8 cellular contexts compared by ENCODE assay signal in the genomic region with DNA sequence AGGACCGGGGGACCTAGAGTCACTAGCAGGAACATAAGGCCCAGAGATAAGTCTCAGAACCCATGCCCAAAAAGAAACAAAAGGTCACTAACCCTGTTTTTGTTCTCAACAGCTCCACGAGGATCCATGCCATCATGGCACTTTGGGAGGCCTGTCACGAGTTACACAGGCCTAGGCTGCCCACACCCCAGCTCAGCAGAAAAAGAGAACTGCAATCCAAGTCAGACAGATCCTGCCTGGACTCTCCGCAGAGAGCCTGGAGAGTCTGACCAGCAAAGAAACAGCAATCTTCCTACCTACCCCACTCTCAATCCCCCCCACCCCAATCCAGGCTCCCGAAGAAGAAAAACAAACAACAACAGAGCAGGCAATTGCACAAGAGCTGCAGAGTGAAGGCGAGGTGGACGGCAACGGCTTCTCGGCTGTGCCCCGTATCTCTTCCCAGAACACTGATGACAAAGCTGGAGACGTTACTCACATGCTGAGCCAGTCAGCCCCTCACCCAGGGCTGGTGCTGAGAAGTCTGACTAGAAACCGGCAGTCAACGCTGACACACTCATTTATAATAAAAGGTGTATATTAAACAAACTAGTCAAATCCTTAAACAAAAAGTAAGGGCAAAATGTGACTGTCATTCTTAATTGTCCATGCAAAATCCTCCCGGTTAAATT.
DNase-seq lines count a peak whose midpoint lies in the region; ATAC-seq and TF ChIP-seq lines count a peak whose summit lies in the region.

No MANE protein-coding gene starts in this region.

- H3K9me2 ChIP-seq in PC-9 (ENCODE audit: insufficient read depth): no peaks in the 10 kb centered on the region

- no peak overlapping the region for H2AFZ ChIP-seq in PC-9

- no peak overlapping the region for H3K4me2 ChIP-seq in PC-9

- peaks cover 23% of the 10 kb centered on the region for H3K36me3 Mint-ChIP-seq in brain

- H3K4me1 ChIP-seq in spleen (peaks cover 27 to 60% (median 40%) of the 10 kb centered on the region in 6 donors), PC-9 (replicated peaks; ENCODE audit: insufficient read depth) (peaks cover 20% of the 10 kb centered on the region)

- peaks cover 65% of the 10 kb centered on the region for H3K4me1 Mint-ChIP-seq in brain

- ATAC-seq in GM21529 (IDR thresholded peaks at IDR 0.05; ENCODE audit: unreplicated experiment): no peak

- H3K9me3 Mint-ChIP-seq in brain: no peaks in the 10 kb centered on the region

- H3K27me3 ChIP-seq in spleen (replicated peaks in 1 of 7): no peaks in the 10 kb centered on the region
- no peaks in the 10 kb centered on the region for H3K27me3 ChIP-seq in PC-9 (ENCODE audit: insufficient read depth, low read depth)

- CTCF ChIA-PET in PC-9 (lab: Charles Lee): no interaction called here

- DNase-seq in AG09309 (ENCODE audit: low read depth): no peak
- DNase-seq in kidney glomerular epithelial cell (lab: John Stamatoyannopoulos, UW): peak; percentile 61
- DNase-seq in spleen: no peak
- DNase-seq in PC-9: no peak
- DNase-seq in GM10266 (ENCODE audit: extremely low spot score): no peak

- peak overlapping the region; percentile 84 for H3K27ac ChIP-seq in KOPT-K1 (ENCODE audit: low read depth, low read length, poor library complexity, severe bottlenecking)
- peak overlapping the region; percentile 74 to 91 (median 86) for H3K27ac ChIP-seq in spleen
- no peak overlapping the region for H3K27ac ChIP-seq in PC-9

- H3K9me3 ChIP-seq in KOPT-K1 (ENCODE audit: insufficient read depth, low read length, poor library complexity, severe bottlenecking) (no peaks in the 10 kb centered on the region), spleen (no peaks in the 10 kb centered on the region), PC-9 (ENCODE audit: insufficient read depth, low read depth) (no peaks in the 10 kb centered on the region)

- POLR2A ChIA-PET in PC-9 (lab: Charles Lee; ENCODE audit: unreplicated experiment): no interaction called here

- peak overlapping the region; percentile 47 to 70 (median 62) for H3K4me3 Mint-ChIP-seq in brain

- peaks cover 29% of the 10 kb centered on the region for H3K36me3 ChIP-seq in KOPT-K1 (ENCODE audit: insufficient read depth, low read length)
- peaks cover 0 to 19% (median 0%) of the 10 kb centered on the region in 6 donors for H3K36me3 ChIP-seq in spleen
- H3K36me3 ChIP-seq in PC-9 (ENCODE audit: low read depth): 0 out of 2 replicates have a peak, but pooled peaks cover 8% of the 10 kb centered on the region

- 40 to 71% (median 62%) methylated on average over 14 of the region's 14 CpGs for WGBS in spleen, 5 donors

- H3K79me2 ChIP-seq in PC-9 (ENCODE audit: low read depth): 0 out of 2 replicates have a peak, but pooled peaks cover 3% of the 10 kb centered on the region

- peak overlapping the region; percentile 85 to 96 (median 92) for H3K27ac Mint-ChIP-seq in brain

- BruUV-seq in PC-9 (replicated peaks; lab: Mats Ljungman, UMichigan): no TSS peak

- no peak for TF ChIP-seq POLR2A in spleen (IDR thresholded peaks at IDR 0.05)

- H3K4me3 ChIP-seq in AG09309 (ENCODE audit: control insufficient read depth, low read depth, low read length) (peak overlapping the region; percentile 35), spleen (no peak overlapping the region), PC-9 (no peak overlapping the region)

- intact Hi-C loops in spleen (cut with DNase I; ENCODE audit: low total_unique reads): no loop called here
- intact Hi-C loops in PC-9 (cut with micrococcal nuclease; ENCODE audit: unreplicated experiment): no loop called here

- H3K27me3 Mint-ChIP-seq in brain: peaks cover 3% of the 10 kb centered on the region

- no peak for TF ChIP-seq CTCF in AG09309 (IDR thresholded peaks at IDR 0.05; ENCODE audit: control insufficient read depth, insufficient read depth, low read depth, low read length, missing control alignments)
- TF ChIP-seq CTCF in brain (conservative IDR thresholded peaks at IDR 0.05): no peak
- TF ChIP-seq CTCF in spleen (IDR thresholded peaks at IDR 0.05 in 8 of 11, conservative IDR thresholded peaks at IDR 0.05 in 3 of 11): no peak
- no peak for TF ChIP-seq CTCF in PC-9 (conservative IDR thresholded peaks at IDR 0.05)
- no peak for TF ChIP-seq CTCF in GM10266 (IDR thresholded peaks at IDR 0.05; ENCODE audit: control insufficient read depth, insufficient read depth, low read depth, missing control alignments)

- H4K20me1 ChIP-seq in PC-9 (ENCODE audit: insufficient read depth): peaks cover 5% of the 10 kb centered on the region; the same call in 1 of the 2 replicates

- H3F3A ChIP-seq in PC-9 (ENCODE audit: insufficient read depth, low read depth): peaks cover 7% of the 10 kb centered on the region; the same call in 1 of the 2 replicates
